ENCODE assay signal across 10 cellular contexts in genomic region chr21:21232320-21232719, GRCh38.
A peak's percentile ranks its signal among the peaks of the same experiment; 100 is the strongest.
DNase-seq lines count a peak whose midpoint lies in the region; ATAC-seq and TF ChIP-seq lines count a peak whose summit lies in the region.
"Had no signal": no experiment of that assay in that cellular context is flagged by ENCODE, and none has a peak within 500 bp of the region (broad histone marks: within the 10 kb centered on the region; RNA-seq: fewer than 3 reads in every experiment).

No MANE protein-coding gene starts in this region.

- H3K4me1 Mint-ChIP-seq in brain = peaks cover 6% of the 10 kb centered on the region
- H3K4me1 Mint-ChIP-seq in activated naive CD4-positive, alpha-beta T cell treated with anti-CD3 and anti-CD28 coated beads for 36 hours (ENCODE audit: low read depth) = no peaks in the 10 kb centered on the region

- ATAC-seq in GM19467 (IDR thresholded peaks at IDR 0.05; ENCODE audit: unreplicated experiment) = no peak
- ATAC-seq in GM19463 (IDR thresholded peaks at IDR 0.05; ENCODE audit: unreplicated experiment) = no peak

- peak; percentile 80 to 84 for TF ChIP-seq CTCF in brain (conservative IDR thresholded peaks at IDR 0.05)
- TF ChIP-seq CTCF in tibial artery (IDR thresholded peaks at IDR 0.05) = no peak

- no peaks in the 10 kb centered on the region for H3K9me3 ChIP-seq in tibial artery
- H3K9me3 ChIP-seq: HAP-1 had no signal

- no peaks in the 10 kb centered on the region for H3K36me3 ChIP-seq in tibial artery
- H3K36me3 ChIP-seq: HAP-1 had no signal

- no peaks in the 10 kb centered on the region for H3K4me1 ChIP-seq in tibial artery
- H3K4me1 ChIP-seq: HAP-1 had no signal

- no peaks in the 10 kb centered on the region for H3K27me3 ChIP-seq in tibial artery

- CTCF ChIA-PET in activated naive CD4-positive, alpha-beta T cell treated with anti-CD3 and anti-CD28 coated beads for 36 hours (lab: Charles Lee) = interaction anchor here (0.6 to 1.4 kb wide), 2 partner anchors 689 to 1559 kb away, joined by 3 read pairs; no protein-coding TSS in a partner anchor

- no peaks in the 10 kb centered on the region for H3K9me3 Mint-ChIP-seq in brain
- peaks cover 1% of the 10 kb centered on the region for H3K9me3 Mint-ChIP-seq in activated naive CD4-positive, alpha-beta T cell treated with anti-CD3 and anti-CD28 coated beads for 36 hours

- no peak overlapping the region for H3K27ac Mint-ChIP-seq in brain
- H3K27ac Mint-ChIP-seq in activated naive CD4-positive, alpha-beta T cell treated with anti-CD3 and anti-CD28 coated beads for 36 hours = no peak overlapping the region

- DNase-seq in GM04503 (ENCODE audit: low read depth) (peak; percentile 2), NCI-H146 (lab: John Stamatoyannopoulos, UW) (peak; percentile 31), myocyte (ENCODE audit: low read depth) (peak; percentile 66), tibial artery (no peak)
- DNase-seq in activated naive CD4-positive, alpha-beta T cell treated with anti-CD3 and anti-CD28 coated beads for 36 hours = no peak
- DNase-seq: mammary epithelial cell had no signal

- H3K36me3 Mint-ChIP-seq in brain = no peaks in the 10 kb centered on the region
- no peaks in the 10 kb centered on the region for H3K36me3 Mint-ChIP-seq in activated naive CD4-positive, alpha-beta T cell treated with anti-CD3 and anti-CD28 coated beads for 36 hours (ENCODE audit: low read depth)

- no peak overlapping the region for H3K4me3 Mint-ChIP-seq in brain
- no peak overlapping the region for H3K4me3 Mint-ChIP-seq in activated naive CD4-positive, alpha-beta T cell treated with anti-CD3 and anti-CD28 coated beads for 36 hours

- H3K4me3 ChIP-seq in tibial artery = no peak overlapping the region
- H3K4me3 ChIP-seq: HAP-1 had no signal

- H3K27me3 Mint-ChIP-seq in brain = no peaks in the 10 kb centered on the region
- H3K27me3 Mint-ChIP-seq in activated naive CD4-positive, alpha-beta T cell treated with anti-CD3 and anti-CD28 coated beads for 36 hours (ENCODE audit: low read depth) = no peaks in the 10 kb centered on the region

- no peak overlapping the region for H3K27ac ChIP-seq in tibial artery

- intact Hi-C loops in activated naive CD4-positive, alpha-beta T cell treated with anti-CD3 and anti-CD28 coated beads for 36 hours (cut with micrococcal nuclease) = loop anchor here (2.0 to 10.0 kb wide), 2 partner anchors 692 to 1560 kb away; no protein-coding TSS in a partner anchor
- intact Hi-C loops in tibial artery (cut with DNase I; ENCODE audit: low total_unique reads) = no loop called here

Comparison
In these comparisons a context has a peak if more than half of its experiments do, and no peak if none do; other contexts are left out.
1. DNase-seq: peak in GM04503 (single experiment), NCI-H146 (single experiment) and myocyte (single experiment); none in activated naive CD4-positive, alpha-beta T cell treated with anti-CD3 and anti-CD28 coated beads for 36 hours (single experiment) and tibial artery (0 of 2).
2. CTCF ChIP-seq: peak in brain (2 of 2); none in tibial artery (0 of 2).